Comparison of ENCODE assay signal across 8 cellular contexts in genomic region chr16:1771864-1772361, GRCh38. TPM values are rescaled to one million over a fixed set of nuclear protein-coding genes. Genes with fewer than 3 reads are reported as not detected.
DNase-seq lines count a peak whose midpoint lies in the region; ATAC-seq and TF ChIP-seq lines count a peak whose summit lies in the region.

No MANE protein-coding gene starts in this region.

- H3K9me3 Mint-ChIP-seq in activated naive CD8-positive, alpha-beta T cell (ENCODE audit: low read depth) = no peaks in the 10 kb centered on the region

- peaks cover 6% of the 10 kb centered on the region for H3K4me1 Mint-ChIP-seq in activated naive CD8-positive, alpha-beta T cell (ENCODE audit: low read depth)

- H3K36me3 ChIP-seq in left lung (peaks cover 0 to 49% of the 10 kb centered on the region in 2 donors), tibial nerve (peaks cover 0 to 54% (median 0%) of the 10 kb centered on the region in 3 donors)

- H3K9me3 ChIP-seq in left lung (no peaks in the 10 kb centered on the region), tibial nerve (no peaks in the 10 kb centered on the region)

- H3K27ac ChIP-seq in left lung (peak overlapping the region; percentile 89 to 93), tibial nerve (peak overlapping the region; percentile 61 to 93 (median 80))

- peak overlapping the region; percentile 99 for H3K27ac Mint-ChIP-seq in activated naive CD8-positive, alpha-beta T cell

- H3K4me1 ChIP-seq in left lung = peaks cover 24 to 47% of the 10 kb centered on the region in 2 donors
- H3K4me1 ChIP-seq in tibial nerve = peaks cover 0 to 61% (median 28%) of the 10 kb centered on the region in 4 donors

- no peak for ATAC-seq in left lung

- H3K4me3 ChIP-seq in left lung (peak overlapping the region; percentile 86 to 93), tibial nerve (peak overlapping the region; percentile 67 to 96 (median 80))

- H3K4me3 Mint-ChIP-seq in activated naive CD8-positive, alpha-beta T cell = peak overlapping the region; percentile 99

- no peak for TF ChIP-seq POLR2A in tibial nerve (IDR thresholded peaks at IDR 0.05)

- intact Hi-C loops in left lung (cut with DNase I) = no loop called here

- TF ChIP-seq EP300 in tibial nerve (IDR thresholded peaks at IDR 0.05) = no peak

- H3K36me3 Mint-ChIP-seq in activated naive CD8-positive, alpha-beta T cell = peaks cover 3% of the 10 kb centered on the region

- H3K27me3 ChIP-seq in left lung (no peaks in the 10 kb centered on the region), tibial nerve (no peaks in the 10 kb centered on the region)

- WGBS in tibial nerve, 2 donors = 8 to 12% methylated on average over 18 to 22 of the region's 22 CpGs

- no peaks in the 10 kb centered on the region for H3K27me3 Mint-ChIP-seq in activated naive CD8-positive, alpha-beta T cell

- TF ChIP-seq CTCF in left lung (IDR thresholded peaks at IDR 0.05) (no peak), tibial nerve (IDR thresholded peaks at IDR 0.05) (no peak)

- DNase-seq in activated T-cell treated with anti-CD3 and anti-CD28 coated beads, Interleukin-2, amount 50 U/mL, for 1 hour = peak; percentile 34
- DNase-seq in activated T-cell treated with anti-CD3 and anti-CD28 coated beads for 4 hours (no peak), left lung (no peak), tibial nerve (ENCODE audit: low spot score in 2 of 2) (no peak), NCI-H1930 (lab: John Stamatoyannopoulos, UW) (no peak), SK-N-DZ (ENCODE audit: low spot score) (no peak)
- DNase-seq in activated effector memory CD4-positive, alpha-beta T cell treated with Interleukin-2 at 50 U/mL for 16 hours = no peak

RNA-seq across cellular contexts. Expression of gene NME3, which starts 0.6 kb away (rescaled TPM):
- total RNA-seq in left lung = 10 to 100 TPM; 54.6 to 62.9 TPM
- 100 to 1,000 TPM; 113 to 198 (median 128) TPM for total RNA-seq in tibial nerve
- 45.6 and 67.6 TPM in 2 replicates for polyA plus RNA-seq in SK-N-DZ (2014; cell fraction: cytosol; rRNA removed)
- polyA plus RNA-seq in SK-N-DZ (2014; cell fraction: nucleus; rRNA removed) = 257 and 274 TPM in 2 replicates

RNA-seq across cellular contexts. Expression of gene EME2, which starts 0.7 kb away (rescaled TPM):
- total RNA-seq in left lung = 10 to 100 TPM; 19.2 to 25.3 TPM
- total RNA-seq in tibial nerve = 10 to 100 TPM; 13.2 to 41.4 (median 17.7) TPM
- 4.1 and 5.9 TPM in 2 replicates for polyA plus RNA-seq in SK-N-DZ (2014; cell fraction: cytosol; rRNA removed)
- polyA plus RNA-seq in SK-N-DZ (2014; cell fraction: nucleus; rRNA removed) = 52.8 and 117 TPM in 2 replicates

RNA-seq across cellular contexts. Expression of gene MRPS34, which starts 1.0 kb away (rescaled TPM):
- 10 to 100 TPM; 72.5 to 91.5 TPM for total RNA-seq in left lung
- total RNA-seq in tibial nerve = 100 to 1,000 TPM in 1 of 4 donors, 10 to 100 TPM in 3; 58.1 to 121 (median 81.0) TPM
- polyA plus RNA-seq in SK-N-DZ (2014; cell fraction: cytosol; rRNA removed) = 234 and 238 TPM in 2 replicates
- polyA plus RNA-seq in SK-N-DZ (2014; cell fraction: nucleus; rRNA removed) = 196 and 239 TPM in 2 replicates

RNA-seq across cellular contexts. Expression of gene SPSB3, which starts 10.5 kb away (rescaled TPM):
- total RNA-seq in left lung (10 to 100 TPM; 30.5 to 36.2 TPM), tibial nerve (100 to 1,000 TPM in 3 of 4 donors, 10 to 100 TPM in 1; 90.7 to 122 (median 112) TPM)
- 82.2 and 92.1 TPM in 2 replicates for polyA plus RNA-seq in SK-N-DZ (2014; cell fraction: cytosol; rRNA removed)
- 322 and 438 TPM in 2 replicates for polyA plus RNA-seq in SK-N-DZ (2014; cell fraction: nucleus; rRNA removed)

RNA-seq across cellular contexts. Expression of gene NUBP2, which starts 10.8 kb away (rescaled TPM):
- total RNA-seq in left lung (10 to 100 TPM; 44.0 to 47.9 TPM), tibial nerve (10 to 100 TPM; 73.5 to 93.9 (median 87.4) TPM)
- polyA plus RNA-seq in SK-N-DZ (2014; cell fraction: cytosol; rRNA removed) = 302 and 363 TPM in 2 replicates
- polyA plus RNA-seq in SK-N-DZ (2014; cell fraction: nucleus; rRNA removed) = 364 and 474 TPM in 2 replicates
